Comparison of ENCODE assay signal across 16 cellular contexts in the genomic region with DNA sequence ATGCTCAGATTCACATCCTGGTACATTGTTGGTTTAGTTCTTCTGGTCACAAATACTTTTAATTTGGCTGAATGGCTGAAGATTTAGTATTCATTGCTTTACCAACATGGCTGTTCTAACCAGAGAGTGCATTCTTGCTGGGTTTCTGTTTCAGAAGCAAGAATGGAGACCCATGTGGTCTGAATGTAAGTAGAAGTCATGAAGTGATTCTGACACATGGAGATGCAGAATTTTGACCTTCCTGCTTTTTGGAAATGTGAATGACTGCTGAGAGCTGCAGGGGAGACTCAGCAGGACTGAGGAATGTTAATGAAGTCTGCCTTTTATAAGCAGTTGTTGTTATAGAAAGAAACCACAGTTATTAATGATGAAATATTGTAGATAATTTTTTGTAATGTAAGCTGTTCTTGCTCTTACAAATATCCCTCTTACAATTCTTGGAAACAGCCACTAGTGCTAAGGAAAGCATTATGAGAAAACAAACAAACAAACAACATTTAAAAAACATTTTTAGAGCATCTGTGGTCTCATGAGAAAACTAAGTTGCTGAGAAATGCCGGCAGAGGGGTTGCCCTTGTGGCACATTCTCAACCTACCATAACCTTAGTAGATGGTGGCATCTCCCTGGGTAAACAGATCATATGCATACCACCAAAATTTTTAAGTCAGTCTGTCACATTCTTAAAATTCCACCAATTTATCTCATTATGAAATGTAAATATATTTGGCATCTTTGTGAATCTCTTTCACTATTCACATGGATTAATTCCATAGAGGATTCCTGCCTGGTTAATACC.
DNase-seq lines count a peak whose midpoint lies in the region; ATAC-seq and TF ChIP-seq lines count a peak whose summit lies in the region.
"Had no signal": no experiment of that assay in that cellular context is flagged by ENCODE, and none has a peak within 500 bp of the region (broad histone marks: within the 10 kb centered on the region; RNA-seq: fewer than 3 reads in every experiment).

No MANE protein-coding gene starts in this region.

- ATAC-seq in HG02588 (IDR thresholded peaks at IDR 0.05; ENCODE audit: unreplicated experiment), result no peak
- ATAC-seq: activated T-cell treated with anti-CD3 and anti-CD28 coated beads, Interleukin-2, amount 50 U/mL, for 4 hours; left ventricle myocardium superior; pancreas had no signal

- POLR2A ChIA-PET in HEK293 (lab: Yijun Ruan, JAX), result no interaction called here

- H3K4me3 ChIP-seq in AG09309 (ENCODE audit: control insufficient read depth, low read depth, low read length), result no peak overlapping the region
- H3K4me3 ChIP-seq in HEK293 (ENCODE audit: low read depth, low read length), result no peak overlapping the region
- H3K4me3 ChIP-seq in adipocyte (ENCODE audit: low read length), result no peak overlapping the region
- H3K4me3 ChIP-seq in spleen, result no peak overlapping the region
- H3K4me3 ChIP-seq: pancreas, upper lobe of left lung had no signal

- CTCF ChIA-PET in HEK293 (lab: Yijun Ruan, JAX), result no interaction called here

- H3K9me3 ChIP-seq in HEK293 (ENCODE audit: control insufficient read depth, insufficient read depth, low read depth, low read length) (no peaks in the 10 kb centered on the region), adipocyte (ENCODE audit: control insufficient read depth, low read length) (peaks cover 6% of the 10 kb centered on the region), spleen (peaks cover 0 to 7% (median 4%) of the 10 kb centered on the region in 8 donors)
- H3K9me3 ChIP-seq: pancreas, upper lobe of left lung had no signal

- intact Hi-C loops in spleen (cut with DNase I; ENCODE audit: low total_unique reads), result no loop called here

- DNase-seq in AG09309 (ENCODE audit: low read depth) (peak; percentile 38), adipocyte (ENCODE audit: low read depth) (peak; percentile 42), iris pigment epithelial cell (ENCODE audit: low read depth) (peak; percentile 36), spleen (no peak), HuH-7 (ENCODE audit: low spot score) (no peak), SIG-M5 (lab: John Stamatoyannopoulos, UW) (no peak)
- DNase-seq: activated CD4-positive, CD25-positive, alpha-beta regulatory T cell treated with anti-CD3 and anti-CD28 coated beads, Interleukin-2, amount 50 U/mL, for 72 hours; activated T-cell treated with anti-CD3 and anti-CD28 coated beads, Interleukin-2, amount 50 U/mL, for 4 hours; effector CD4-positive, alpha-beta T cell; head of caudate nucleus; left ventricle myocardium superior; pancreas; stimulated activated CD8-positive, alpha-beta memory T cell treated with anti-CD3 and anti-CD28 coated beads, Interleukin-4, amount 100 ng/mL, for 48 hours; upper lobe of left lung had no signal

- 56 to 100% (median 77%) methylated on average over 1 of the region's 1 CpG for WGBS in spleen, 5 donors

- no peaks in the 10 kb centered on the region for H3K36me3 ChIP-seq in HEK293 (ENCODE audit: control insufficient read depth in 2 of 2, insufficient read depth in 1 of 2, low read length in 2 of 2)
- no peaks in the 10 kb centered on the region for H3K36me3 ChIP-seq in adipocyte (ENCODE audit: control insufficient read depth, insufficient read depth, low read length, severe bottlenecking)
- no peaks in the 10 kb centered on the region for H3K36me3 ChIP-seq in spleen
- H3K36me3 ChIP-seq: pancreas, upper lobe of left lung had no signal

- H3K27ac ChIP-seq in HEK293 (ENCODE audit: extremely low read depth, low read depth, low read length) (no peak overlapping the region), spleen (no peak overlapping the region)
- H3K27ac ChIP-seq: pancreas, upper lobe of left lung had no signal

- TF ChIP-seq CTCF in AG09309 (IDR thresholded peaks at IDR 0.05; ENCODE audit: control insufficient read depth, insufficient read depth, low read depth, low read length, missing control alignments), result no peak
- TF ChIP-seq CTCF in HEK293 (tag by site-specific recombination; IDR thresholded peaks at IDR 0.05), result no peak
- TF ChIP-seq CTCF in spleen (IDR thresholded peaks at IDR 0.05 in 8 of 11, conservative IDR thresholded peaks at IDR 0.05 in 3 of 11), result no peak

- H3K4me1 ChIP-seq in HEK293 (ENCODE audit: control insufficient read depth, insufficient read depth, low read length) (no peaks in the 10 kb centered on the region), adipocyte (ENCODE audit: control insufficient read depth, insufficient read depth, low read length) (peaks cover 9% of the 10 kb centered on the region), spleen (no peaks in the 10 kb centered on the region)
- H3K4me1 ChIP-seq: pancreas, upper lobe of left lung had no signal

- no peak for TF ChIP-seq POLR2A in spleen (IDR thresholded peaks at IDR 0.05)

- H3K27me3 ChIP-seq in adipocyte (replicated peaks; ENCODE audit: control insufficient read depth, insufficient read depth, low read length) (no peaks in the 10 kb centered on the region), spleen (replicated peaks in 1 of 7) (no peaks in the 10 kb centered on the region)
- H3K27me3 ChIP-seq: upper lobe of left lung had no signal

- no peak overlapping the region for H3K9ac ChIP-seq in adipocyte (ENCODE audit: low read length)

TF ChIP-seq in HEK293, 187 proteins besides CTCF, POLR2A, EP300 and RAD21:
- TF ChIP-seq ZNF121 (tag by site-specific recombination; IDR thresholded peaks at IDR 0.05) (no peak), ZIC2 (tag by site-specific recombination; IDR thresholded peaks at IDR 0.05) (peak; percentile 24; the same call in 1 of the 2 replicates)

Comparison
In these comparisons a context has a peak if more than half of its experiments do, and no peak if none do; other contexts are left out.
1. DNase-seq: peak in AG09309 (single experiment), adipocyte (single experiment) and iris pigment epithelial cell (single experiment); none in spleen (single experiment), HuH-7 (single experiment) and SIG-M5 (single experiment).